In genomic region chr5:107365355-107366109, GRCh38 we compare ENCODE assay signal across 9 cellular contexts.
DNase-seq lines count a peak whose midpoint lies in the region; ATAC-seq, FAIRE-seq and TF ChIP-seq lines count a peak whose summit lies in the region.
"Had no signal": no experiment of that assay in that cellular context is flagged by ENCODE, and none has a peak within 500 bp of the region (broad histone marks: within the 10 kb centered on the region; RNA-seq: fewer than 3 reads in every experiment).

No MANE protein-coding gene starts in this region.

- no peak overlapping the region for H3K4me2 ChIP-seq in mammary epithelial cell (ENCODE audit: insufficient read depth, low read depth, low read length)

- no peak overlapping the region for H2AFZ ChIP-seq in mammary epithelial cell (ENCODE audit: low read depth, low read length)

- ATAC-seq in HG03565 (IDR thresholded peaks at IDR 0.05; ENCODE audit: unreplicated experiment) (peak; percentile 52), aorta (ENCODE audit: low FRiP score) (no peak)

- no peak overlapping the region for H3K27ac Mint-ChIP-seq in MCF 10A (ENCODE audit: low read depth, unreplicated experiment)

- 93% methylated on average over 10 of the region's 10 CpGs for WGBS in mammary epithelial cell (ENCODE audit: low coverage, missing lambda C conversion rate)
- 85 to 87% methylated on average over 10 of the region's 10 CpGs for WGBS in aorta, 2 donors

- no peak overlapping the region for H3K27ac ChIP-seq in mammary epithelial cell (ENCODE audit: insufficient read depth, low read depth, low read length)
- H3K27ac ChIP-seq in aorta (ENCODE audit: low read depth in 1 of 2, low read length in 2 of 2) = no peak overlapping the region

- peaks cover 7% of the 10 kb centered on the region for H3K4me1 Mint-ChIP-seq in MCF 10A (ENCODE audit: insufficient read depth, unreplicated experiment)

- dilution Hi-C loops in mammary epithelial cell (cut with HindIII; ENCODE audit: low sequenced_read_pairs) = no loop called here

- H3K9ac ChIP-seq in mammary epithelial cell (ENCODE audit: insufficient read depth, low read length) = no peak overlapping the region

- peak; percentile 52 for DNase-seq in MCF 10A (ENCODE audit: unreplicated experiment)
- no peak for DNase-seq in mammary epithelial cell
- peak; percentile 60 for DNase-seq in cerebellar cortex (ENCODE audit: low spot score)
- no peak for DNase-seq in NCI-H1436 (lab: John Stamatoyannopoulos, UW)
- DNase-seq in aorta = no peak
- no peak for DNase-seq in stimulated activated CD4-positive, alpha-beta T cell treated with anti-CD3 and anti-CD28 coated beads, Interleukin-1b, Interleukin-23, amount 100 ng/mL, for 48 hours
- DNase-seq in frontal cortex (ENCODE audit: low spot score in 2 of 2) = no peak

- TF ChIP-seq CTCF in MCF 10A (IDR thresholded peaks at IDR 0.05; ENCODE audit: unreplicated experiment) = no peak
- no peak for TF ChIP-seq CTCF in mammary epithelial cell (conservative IDR thresholded peaks at IDR 0.05 in 1 of 2, IDR thresholded peaks at IDR 0.05 in 1 of 2; ENCODE audit: extremely low read depth in 1 of 2, insufficient read depth in 1 of 2, low read depth in 1 of 2, low read length in 2 of 2)

- no peaks in the 10 kb centered on the region for H3K27me3 Mint-ChIP-seq in MCF 10A (ENCODE audit: insufficient read depth, unreplicated experiment)

- H3K27me3 ChIP-seq in mammary epithelial cell (ENCODE audit: insufficient read depth, low read length) (no peaks in the 10 kb centered on the region), aorta (ENCODE audit: control insufficient read depth in 1 of 2, insufficient read depth in 2 of 2, low read length in 1 of 2) (no peaks in the 10 kb centered on the region)

- in situ Hi-C loops in mammary epithelial cell (cut with MboI; ENCODE audit: low sequenced_read_pairs in 2 of 2) = no loop called here

- FAIRE-seq in frontal cortex (lab: Jason Lieb, UNC) = no peak
- FAIRE-seq: A204.1 had no signal

- H3K9me3 ChIP-seq in mammary epithelial cell (replicated peaks; ENCODE audit: insufficient read depth, low read length) = no peaks in the 10 kb centered on the region
- no peaks in the 10 kb centered on the region for H3K9me3 ChIP-seq in aorta (ENCODE audit: control insufficient read depth, low read length)

- H3K4me1 ChIP-seq in mammary epithelial cell (ENCODE audit: insufficient read depth, low read length) (peaks cover 15% of the 10 kb centered on the region), aorta (ENCODE audit: control insufficient read depth in 1 of 2, insufficient read depth in 2 of 2, low read length in 2 of 2) (no peaks in the 10 kb centered on the region)

- CTCF ChIA-PET in MCF 10A (lab: Yijun Ruan, JAX) = interaction anchor here (0.8 kb wide), 1 partner anchor 308 kb away, joined by 3 read pairs; no protein-coding TSS in a partner anchor
- CTCF ChIA-PET in mammary epithelial cell (lab: Charles Lee; ENCODE audit: low non-redundant PET) = no interaction called here

- H3K79me2 ChIP-seq in mammary epithelial cell (ENCODE audit: insufficient read depth, low read length) = no peaks in the 10 kb centered on the region

- intact Hi-C loops in MCF 10A (cut with micrococcal nuclease) (no loop called here), mammary epithelial cell (cut with micrococcal nuclease) (no loop called here), aorta (cut with DNase I) (no loop called here)

- H3K4me3 ChIP-seq in mammary epithelial cell (replicated peaks in 1 of 3; ENCODE audit: insufficient read depth in 1 of 3, low read depth in 2 of 3, low read length in 3 of 3) = no peak overlapping the region
- H3K4me3 ChIP-seq in aorta (ENCODE audit: low read length in 2 of 2) = no peak overlapping the region

- POLR2A ChIA-PET in MCF 10A (lab: Yijun Ruan, JAX) = interaction anchor here (0.6 kb wide), 1 partner anchor 193 kb away, joined by 3 read pairs; no protein-coding TSS in a partner anchor

- no peaks in the 10 kb centered on the region for H3K9me3 Mint-ChIP-seq in MCF 10A (ENCODE audit: unreplicated experiment)

- BruUV-seq in MCF 10A (replicated peaks; lab: Mats Ljungman, UMichigan) (no TSS peak), mammary epithelial cell (replicated peaks; lab: Mats Ljungman, UMichigan) (no TSS peak)

- H3K36me3 ChIP-seq in mammary epithelial cell (ENCODE audit: insufficient read depth, low read length) (no peaks in the 10 kb centered on the region), aorta (ENCODE audit: control insufficient read depth in 1 of 2, insufficient read depth in 2 of 2, low read length in 1 of 2) (no peaks in the 10 kb centered on the region)

- no peak overlapping the region for H3K4me3 Mint-ChIP-seq in MCF 10A (ENCODE audit: unreplicated experiment)

- H4K20me1 ChIP-seq in mammary epithelial cell (ENCODE audit: insufficient read depth, low read length) = no peaks in the 10 kb centered on the region

- no peaks in the 10 kb centered on the region for H3K36me3 Mint-ChIP-seq in MCF 10A (ENCODE audit: insufficient read depth, unreplicated experiment)

Comparison
In these comparisons a context has a peak if more than half of its experiments do, and no peak if none do; other contexts are left out.
1. DNase-seq: peak in MCF 10A (single experiment) and cerebellar cortex (single experiment); none in mammary epithelial cell (single experiment), NCI-H1436 (single experiment), aorta (0 of 2), stimulated activated CD4-positive, alpha-beta T cell treated with anti-CD3 and anti-CD28 coated beads, Interleukin-1b, Interleukin-23, amount 100 ng/mL, for 48 hours (single experiment) and frontal cortex (0 of 2).